ENCODE assay signal across 1 cellular context in the genomic region with DNA sequence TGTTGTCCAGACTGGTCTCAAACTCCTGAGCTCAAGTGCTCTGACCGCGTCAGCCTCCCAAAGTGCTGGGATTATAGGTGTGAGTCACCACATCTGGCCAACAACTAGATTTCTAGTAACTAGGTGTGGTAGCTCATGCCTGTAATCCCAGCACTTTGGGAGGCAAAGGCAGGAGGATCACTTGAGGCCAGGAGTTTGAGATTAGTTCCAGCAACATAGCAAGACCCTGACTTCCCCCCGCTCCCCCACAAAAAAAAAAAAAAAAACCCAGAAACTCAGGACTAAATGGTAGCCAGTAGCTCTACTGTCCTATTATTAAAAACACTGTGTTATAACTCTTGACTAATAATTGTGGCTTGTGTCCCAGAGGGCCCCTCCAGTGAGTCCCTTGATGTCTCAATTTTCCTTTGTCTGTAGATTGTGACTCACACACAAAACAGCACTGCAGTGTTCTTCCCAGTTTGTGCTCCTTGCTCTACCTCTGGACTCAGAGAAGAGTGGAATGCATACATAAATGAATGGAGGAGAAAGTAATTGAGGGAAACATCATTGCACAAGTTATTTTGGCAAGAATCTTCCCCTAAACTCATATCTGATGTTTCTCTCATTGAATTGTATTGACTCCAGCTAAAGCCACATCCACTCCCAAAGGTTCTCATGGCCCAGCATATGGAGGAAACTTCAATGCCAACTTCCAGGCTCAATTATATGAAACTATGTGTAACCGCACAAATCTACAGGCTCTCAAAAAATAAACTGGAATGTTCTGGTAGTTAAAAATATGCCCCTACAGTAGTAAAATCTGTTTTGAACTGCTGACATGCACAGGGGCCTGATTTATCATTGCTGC.
A peak's percentile ranks its signal among the peaks of the same experiment; 100 is the strongest.
TF ChIP-seq lines count a peak whose summit lies in the region.

No MANE protein-coding gene starts in this region.

TF ChIP-seq in SK-N-SH treated with all-trans-retinoic acid at 6 μM for 48 hours, 23 proteins besides CTCF, POLR2A, EP300 and RAD21 (continued from another document):
- TF ChIP-seq, protein P1, sequence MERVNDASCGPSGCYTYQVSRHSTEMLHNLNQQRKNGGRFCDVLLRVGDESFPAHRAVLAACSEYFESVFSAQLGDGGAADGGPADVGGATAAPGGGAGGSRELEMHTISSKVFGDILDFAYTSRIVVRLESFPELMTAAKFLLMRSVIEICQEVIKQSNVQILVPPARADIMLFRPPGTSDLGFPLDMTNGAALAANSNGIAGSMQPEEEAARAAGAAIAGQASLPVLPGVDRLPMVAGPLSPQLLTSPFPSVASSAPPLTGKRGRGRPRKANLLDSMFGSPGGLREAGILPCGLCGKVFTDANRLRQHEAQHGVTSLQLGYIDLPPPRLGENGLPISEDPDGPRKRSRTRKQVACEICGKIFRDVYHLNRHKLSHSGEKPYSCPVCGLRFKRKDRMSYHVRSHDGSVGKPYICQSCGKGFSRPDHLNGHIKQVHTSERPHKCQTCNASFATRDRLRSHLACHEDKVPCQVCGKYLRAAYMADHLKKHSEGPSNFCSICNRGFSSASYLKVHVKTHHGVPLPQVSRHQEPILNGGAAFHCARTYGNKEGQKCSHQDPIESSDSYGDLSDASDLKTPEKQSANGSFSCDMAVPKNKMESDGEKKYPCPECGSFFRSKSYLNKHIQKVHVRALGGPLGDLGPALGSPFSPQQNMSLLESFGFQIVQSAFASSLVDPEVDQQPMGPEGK (CRISPR knock-in tag; IDR thresholded peaks at IDR 0.05; ENCODE audit: borderline replicate concordance) = 0 out of 2 replicates have a peak, but pooled peaks have one; percentile 6
- no peak for TF ChIP-seq ESRRG (CRISPR knock-in tag; IDR thresholded peaks at IDR 0.05)
- TF ChIP-seq ZFP30 (CRISPR knock-in tag; IDR thresholded peaks at IDR 0.05) = no peak
- no peak for TF ChIP-seq CSRNP3 (CRISPR knock-in tag; IDR thresholded peaks at IDR 0.05)
- TF ChIP-seq ZNF70 (CRISPR knock-in tag; IDR thresholded peaks at IDR 0.05) = no peak
- TF ChIP-seq, protein P2, sequence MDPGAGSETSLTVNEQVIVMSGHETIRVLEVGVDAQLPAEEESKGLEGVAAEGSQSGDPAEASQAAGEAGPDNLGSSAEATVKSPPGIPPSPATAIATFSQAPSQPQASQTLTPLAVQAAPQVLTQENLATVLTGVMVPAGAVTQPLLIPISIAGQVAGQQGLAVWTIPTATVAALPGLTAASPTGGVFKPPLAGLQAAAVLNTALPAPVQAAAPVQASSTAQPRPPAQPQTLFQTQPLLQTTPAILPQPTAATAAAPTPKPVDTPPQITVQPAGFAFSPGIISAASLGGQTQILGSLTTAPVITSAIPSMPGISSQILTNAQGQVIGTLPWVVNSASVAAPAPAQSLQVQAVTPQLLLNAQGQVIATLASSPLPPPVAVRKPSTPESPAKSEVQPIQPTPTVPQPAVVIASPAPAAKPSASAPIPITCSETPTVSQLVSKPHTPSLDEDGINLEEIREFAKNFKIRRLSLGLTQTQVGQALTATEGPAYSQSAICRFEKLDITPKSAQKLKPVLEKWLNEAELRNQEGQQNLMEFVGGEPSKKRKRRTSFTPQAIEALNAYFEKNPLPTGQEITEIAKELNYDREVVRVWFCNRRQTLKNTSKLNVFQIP (CRISPR knock-in tag; IDR thresholded peaks at IDR 0.05; ENCODE audit: borderline replicate concordance, low read depth) = no peak
- TF ChIP-seq SNAI2 (CRISPR knock-in tag; IDR thresholded peaks at IDR 0.05) = no peak
- TF ChIP-seq RARB (CRISPR knock-in tag; IDR thresholded peaks at IDR 0.05) = no peak
- no peak for TF ChIP-seq GLIS3 (CRISPR knock-in tag; IDR thresholded peaks at IDR 0.05)
- no peak for TF ChIP-seq ARNTL (CRISPR knock-in tag; IDR thresholded peaks at IDR 0.05; ENCODE audit: borderline replicate concordance, low read depth)
- TF ChIP-seq ZNF8 (CRISPR knock-in tag; IDR thresholded peaks at IDR 0.05) = no peak
- TF ChIP-seq ISL1 (CRISPR knock-in tag; IDR thresholded peaks at IDR 0.05) = peak; percentile 42
- TF ChIP-seq CSDC2 (CRISPR knock-in tag; IDR thresholded peaks at IDR 0.05) = no peak
